ENCODE assay signal across 23 cellular contexts in the genomic region with DNA sequence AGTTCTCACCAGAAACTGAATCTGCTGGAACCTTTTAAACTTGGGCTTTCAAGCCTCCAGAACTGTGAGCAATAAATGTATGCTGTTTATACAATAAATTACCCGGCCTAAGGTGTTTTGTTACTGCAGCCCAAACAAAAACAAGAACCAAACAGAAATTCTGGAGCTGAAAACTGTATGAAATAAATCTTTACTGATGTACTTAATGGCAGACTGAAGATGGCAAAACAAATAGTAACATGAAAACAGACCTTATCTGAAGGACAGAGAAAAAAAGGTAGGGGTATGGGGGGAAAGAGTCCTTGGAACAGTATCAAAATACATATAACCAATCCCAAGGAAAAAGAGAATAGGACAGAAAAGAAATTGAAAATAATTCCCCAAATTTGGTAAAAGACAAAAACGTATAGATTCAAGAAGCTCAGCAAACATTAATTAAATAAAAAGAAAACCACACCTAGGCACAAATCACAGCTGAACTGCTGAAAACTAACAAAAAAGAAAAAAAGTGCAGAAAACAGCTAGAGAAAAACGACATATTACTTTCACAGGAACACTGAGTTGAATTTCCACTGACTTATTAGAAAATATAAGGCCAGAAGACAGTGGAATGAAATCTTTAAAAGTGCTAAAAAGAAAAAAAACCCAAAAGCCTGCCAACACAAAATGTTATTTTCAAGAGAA. TPM values are rescaled to one million over a fixed set of nuclear protein-coding genes. Genes with fewer than 3 reads are reported as not detected.
DNase-seq lines count a peak whose midpoint lies in the region; ATAC-seq and TF ChIP-seq lines count a peak whose summit lies in the region.
"Had no signal": no experiment of that assay in that cellular context is flagged by ENCODE, and none has a peak within 500 bp of the region (broad histone marks: within the 10 kb centered on the region; RNA-seq: fewer than 3 reads in every experiment).

No MANE protein-coding gene starts in this region.

- no peak overlapping the region for H3K4me3 ChIP-seq in KMS-11 (IDR thresholded peaks at IDR 0.05; ENCODE audit: insufficient read depth, low read depth, low read length)
- H3K4me3 ChIP-seq in neutrophil (ENCODE audit: low read depth in 1 of 2, low read length in 1 of 2): no peak overlapping the region
- H3K4me3 ChIP-seq: heart right ventricle, left ventricle myocardium inferior, transverse colon had no signal

- 0 out of 2 replicates have a peak, but pooled peaks cover 3% of the 10 kb centered on the region for H4K20me1 ChIP-seq in KMS-11 (ENCODE audit: insufficient read depth)

- peaks cover 84% of the 10 kb centered on the region for H3K4me1 Mint-ChIP-seq in activated CD4-positive, alpha-beta T cell treated with anti-CD3 and anti-CD28 coated beads for 36 hours
- peaks cover 79% of the 10 kb centered on the region for H3K4me1 Mint-ChIP-seq in chondrocyte (ENCODE audit: low read depth)

- H3K9ac ChIP-seq in KMS-11: no peak overlapping the region

- H3K36me3 ChIP-seq in KMS-11 (ENCODE audit: insufficient read depth) (no peaks in the 10 kb centered on the region), neutrophil (no peaks in the 10 kb centered on the region)
- H3K36me3 ChIP-seq: heart right ventricle, left ventricle myocardium inferior, transverse colon had no signal

- intact Hi-C loops in activated CD4-positive, alpha-beta T cell treated with anti-CD3 and anti-CD28 coated beads for 36 hours (cut with DNase I, micrococcal nuclease): no loop called here

- H2AFZ ChIP-seq in KMS-11 (ENCODE audit: low read depth): no peak overlapping the region

- H3K4me1 ChIP-seq in KMS-11 (ENCODE audit: low read depth, poor library complexity, severe bottlenecking) (peaks cover 86% of the 10 kb centered on the region), neutrophil (ENCODE audit: control insufficient read depth in 1 of 2, insufficient read depth in 1 of 2, low read depth in 1 of 2, low read length in 1 of 2) (peaks cover 65 to 79% of the 10 kb centered on the region in 2 experiments)

- no peaks in the 10 kb centered on the region for H3K36me3 Mint-ChIP-seq in activated CD4-positive, alpha-beta T cell treated with anti-CD3 and anti-CD28 coated beads for 36 hours (ENCODE audit: low read depth)
- no peaks in the 10 kb centered on the region for H3K36me3 Mint-ChIP-seq in chondrocyte (ENCODE audit: low read depth)

- H3K9me3 Mint-ChIP-seq in activated CD4-positive, alpha-beta T cell treated with anti-CD3 and anti-CD28 coated beads for 36 hours (ENCODE audit: low read depth): no peaks in the 10 kb centered on the region
- H3K9me3 Mint-ChIP-seq in chondrocyte (ENCODE audit: low read depth): no peaks in the 10 kb centered on the region
- H3K9me3 Mint-ChIP-seq: activated CD4-positive, alpha-beta memory T cell treated with anti-CD3 and anti-CD28 coated beads for 36 hours; T-helper 2 cell treated with Interferon-gamma antibody and Interleukin-4, amounts not matched to agents 5 μg/mL and 100 μg/mL, for 36 hours had no signal

- peaks cover 93% of the 10 kb centered on the region for H3K79me2 ChIP-seq in KMS-11 (ENCODE audit: insufficient read depth, low read depth)

- no peaks in the 10 kb centered on the region for H3K27me3 ChIP-seq in KMS-11 (ENCODE audit: insufficient read depth, low read depth)
- H3K27me3 ChIP-seq in neutrophil: no peaks in the 10 kb centered on the region
- H3K27me3 ChIP-seq: heart right ventricle, transverse colon had no signal

- H3K27ac Mint-ChIP-seq in activated CD4-positive, alpha-beta T cell treated with anti-CD3 and anti-CD28 coated beads for 36 hours: peak overlapping the region; percentile 51
- peak overlapping the region; percentile 14 for H3K27ac Mint-ChIP-seq in chondrocyte (ENCODE audit: unreplicated experiment)
- H3K27ac Mint-ChIP-seq: activated CD4-positive, alpha-beta memory T cell treated with anti-CD3 and anti-CD28 coated beads for 36 hours; T-helper 2 cell treated with Interferon-gamma antibody and Interleukin-4, amounts not matched to agents 5 μg/mL and 100 μg/mL, for 36 hours had no signal

- no peak for ATAC-seq in activated CD4-positive, alpha-beta T cell treated with anti-CD3 and anti-CD28 coated beads for 36 hours
- ATAC-seq: heart right ventricle had no signal

- CTCF ChIA-PET in activated CD4-positive, alpha-beta T cell treated with anti-CD3 and anti-CD28 coated beads for 36 hours (lab: Charles Lee): interaction anchor here (0.7 to 1.8 kb wide), 3 partner anchors 13 to 176 kb away, joined by 5 to 10 read pairs (median 5); no protein-coding TSS in a partner anchor

- no peaks in the 10 kb centered on the region for H3K27me3 Mint-ChIP-seq in activated CD4-positive, alpha-beta T cell treated with anti-CD3 and anti-CD28 coated beads for 36 hours
- no peaks in the 10 kb centered on the region for H3K27me3 Mint-ChIP-seq in chondrocyte (ENCODE audit: low read depth)
- H3K27me3 Mint-ChIP-seq: activated CD4-positive, alpha-beta memory T cell treated with anti-CD3 and anti-CD28 coated beads for 36 hours had no signal

- H3K4me3 Mint-ChIP-seq in activated CD4-positive, alpha-beta T cell treated with anti-CD3 and anti-CD28 coated beads for 36 hours: no peak overlapping the region
- no peak overlapping the region for H3K4me3 Mint-ChIP-seq in chondrocyte (ENCODE audit: unreplicated experiment)
- H3K4me3 Mint-ChIP-seq: activated CD4-positive, alpha-beta memory T cell treated with anti-CD3 and anti-CD28 coated beads for 36 hours; T-helper 2 cell treated with Interferon-gamma antibody and Interleukin-4, amounts not matched to agents 5 μg/mL and 100 μg/mL, for 36 hours had no signal

- peak overlapping the region; percentile 37; the same call in 1 of the 2 replicates for H3K4me2 ChIP-seq in KMS-11

- DNase-seq in activated CD4-positive, alpha-beta T cell treated with anti-CD3 and anti-CD28 coated beads for 36 hours: no peak
- no peak for DNase-seq in activated CD4-positive, alpha-beta T cell treated with anti-CD3 and anti-CD28 coated beads, Interleukin-2, amount 50 U/mL, for 1 hour
- no peak for DNase-seq in chondrocyte (ENCODE audit: low spot score)
- no peak for DNase-seq in germinal center (ENCODE audit: low spot score)
- DNase-seq in NCI-H774 (lab: John Stamatoyannopoulos, UW): no peak
- DNase-seq in iPS-NIHi11 (ENCODE audit: low spot score): no peak
- DNase-seq: 8988T; activated CD4-positive, alpha-beta memory T cell treated with anti-CD3 and anti-CD28 coated beads for 36 hours; activated naive CD4-positive, alpha-beta T cell treated with anti-CD3 and anti-CD28 coated beads, Interleukin-2, amount 50 U/mL, for 16 hours; AML-193; central memory CD4-positive, alpha-beta T cell; GF-D8; heart right ventricle; left ventricle myocardium inferior; midbrain; NCI-H1417 treated with DMSO at 0.1 percent for 48 hours; NCI-H510A; stimulated activated CD4-positive, alpha-beta T cell treated with anti-CD3 and anti-CD28 coated beads, Interleukin-2, amount 100 ng/mL, for 48 hours; transverse colon had no signal

- peak overlapping the region; percentile 8; the same call in 1 of the 2 replicates for H3K27ac ChIP-seq in KMS-11
- H3K27ac ChIP-seq in neutrophil: peak overlapping the region; percentile 49
- H3K27ac ChIP-seq: heart right ventricle, left ventricle myocardium inferior, transverse colon, VCaP had no signal

- TF ChIP-seq CTCF in KMS-11 (conservative IDR thresholded peaks at IDR 0.05; ENCODE audit: low read depth, low read length): no peak
- no peak for TF ChIP-seq CTCF in chondrocyte (IDR thresholded peaks at IDR 0.05)
- TF ChIP-seq CTCF in neutrophil (IDR thresholded peaks at IDR 0.05): no peak

- H3K9me3 ChIP-seq in neutrophil: no peaks in the 10 kb centered on the region
- H3K9me3 ChIP-seq: heart right ventricle, left ventricle myocardium inferior, transverse colon had no signal

- POLR2A ChIA-PET in activated CD4-positive, alpha-beta T cell treated with anti-CD3 and anti-CD28 coated beads for 36 hours (lab: Charles Lee): no interaction called here

RNA-seq across cellular contexts. Expression of gene NOL7, which starts 47.7 kb away (rescaled TPM):
- 10 to 100 TPM; 92.8 to 97.3 TPM for total RNA-seq in activated CD4-positive, alpha-beta T cell treated with anti-CD3 and anti-CD28 coated beads for 36 hours
- total RNA-seq in chondrocyte: 49.1 to 60.4 TPM (median 49.3 TPM) in 3 replicates

RNA-seq across cellular contexts. Expression of gene RANBP9, which starts 48.8 kb away (rescaled TPM):
- total RNA-seq in activated CD4-positive, alpha-beta T cell treated with anti-CD3 and anti-CD28 coated beads for 36 hours: 10 to 100 TPM; 50.8 to 65.0 TPM
- total RNA-seq in chondrocyte: 53.0 to 72.0 TPM (median 71.8 TPM) in 3 replicates
